27 cellular contexts compared by ENCODE assay signal in genomic region chr17:57536289-57536688, GRCh38.
DNase-seq lines count a peak whose midpoint lies in the region; ATAC-seq and TF ChIP-seq lines count a peak whose summit lies in the region.
"Had no signal": no experiment of that assay in that cellular context is flagged by ENCODE, and none has a peak within 500 bp of the region (broad histone marks: within the 10 kb centered on the region; RNA-seq: fewer than 3 reads in every experiment).

No MANE protein-coding gene starts in this region.

- H3F3A ChIP-seq in neural progenitor cell (ENCODE audit: low read depth), result peaks cover 37% of the 10 kb centered on the region

- H3K9me3 Mint-ChIP-seq in brain (no peaks in the 10 kb centered on the region), neural progenitor cell (no peaks in the 10 kb centered on the region)
- H3K9me3 Mint-ChIP-seq: effector memory CD8-positive, alpha-beta T cell; immature natural killer cell; natural killer cell treated with Interleukin-12 subunit alpha and Interleukin-12 subunit beta and Interleukin-15 and Interleukin-18, amount 100 ng/mL, for 72 hours had no signal

- no peak overlapping the region for H2BK5ac ChIP-seq in IMR-90 (ENCODE audit: low read depth, low read length, poor library complexity, severe bottlenecking)

- no peaks in the 10 kb centered on the region for H3K36me3 Mint-ChIP-seq in brain
- H3K36me3 Mint-ChIP-seq in neural progenitor cell, result peaks cover 28% of the 10 kb centered on the region
- H3K36me3 Mint-ChIP-seq: natural killer cell treated with Interleukin-12 subunit alpha and Interleukin-12 subunit beta and Interleukin-15 and Interleukin-18, amount 100 ng/mL, for 72 hours had no signal

- H3K27me3 ChIP-seq in IMR-90 (ENCODE audit: control insufficient read depth, insufficient read depth, low read length), result no peaks in the 10 kb centered on the region
- H3K27me3 ChIP-seq in neural progenitor cell, result no peaks in the 10 kb centered on the region
- H3K27me3 ChIP-seq: breast epithelium, colonic mucosa, hepatocyte, left lung, Peyer's patch had no signal

- no peak overlapping the region for H3K4me2 ChIP-seq in IMR-90 (ENCODE audit: low read depth, low read length)
- peak overlapping the region; percentile 34 for H3K4me2 ChIP-seq in neural progenitor cell
- H3K4me2 ChIP-seq: hepatocyte had no signal

- no peak for ATAC-seq in IMR-90 (ENCODE audit: low read depth)
- ATAC-seq: effector memory CD8-positive, alpha-beta T cell; esophagus mucosa; left lung; natural killer cell treated with Interleukin-12 subunit alpha and Interleukin-12 subunit beta and Interleukin-15 and Interleukin-18, amount 100 ng/mL, for 72 hours; sciatic nerve; stimulated activated naive CD8-positive, alpha-beta T cell treated with anti-CD3 and anti-CD28 coated beads, Interleukin-15, Interleukin-2, amounts not matched to agents 100 U/mL and 50 U/mL, for 24 hours had no signal

- no CpG with 5 or more reads among the region's 4 CpGs for WGBS in IMR-90 (ENCODE audit: extremely low coverage in 2 of 2, insufficient read length in 1 of 2), 2 experiments

- H3K4me1 Mint-ChIP-seq in brain (peaks cover 69% of the 10 kb centered on the region), neural progenitor cell (peaks cover 82% of the 10 kb centered on the region)

- H3K36me3 ChIP-seq in IMR-90 (ENCODE audit: control insufficient read depth, insufficient read depth, low read length), result no peaks in the 10 kb centered on the region
- H3K36me3 ChIP-seq in neural progenitor cell, result no peaks in the 10 kb centered on the region
- H3K36me3 ChIP-seq: breast epithelium, colonic mucosa, Peyer's patch had no signal

- H3K23ac ChIP-seq in IMR-90 (ENCODE audit: low read depth, low read length), result no peak overlapping the region

- no peak overlapping the region for H2AK9ac ChIP-seq in IMR-90 (replicated peaks; ENCODE audit: low read depth, low read length, poor library complexity)

- TF ChIP-seq POLR2A in IMR-90 (IDR thresholded peaks at IDR 0.05; ENCODE audit: low read depth, low read length), result no peak

- H4K8ac ChIP-seq in IMR-90 (ENCODE audit: low read depth in 2 of 2, low read length in 2 of 2), result no peak overlapping the region; a peak in 1 of 4 replicates

- H3K79me2 ChIP-seq in neural progenitor cell (ENCODE audit: low read depth), result peaks cover 76% of the 10 kb centered on the region

- peak overlapping the region; percentile 8 to 95 (median 89) for H3K27ac Mint-ChIP-seq in brain
- peak overlapping the region; percentile 100 for H3K27ac Mint-ChIP-seq in neural progenitor cell
- H3K27ac Mint-ChIP-seq: effector memory CD8-positive, alpha-beta T cell had no signal

- no peak for TF ChIP-seq RAD21 in IMR-90 (IDR thresholded peaks at IDR 0.05; ENCODE audit: low read length)

- H3K27ac ChIP-seq in C4-2B, result peak overlapping the region; percentile 99
- no peak overlapping the region for H3K27ac ChIP-seq in IMR-90 (ENCODE audit: insufficient read depth, low read length)
- no peak overlapping the region for H3K27ac ChIP-seq in neural progenitor cell
- H3K27ac ChIP-seq: colonic mucosa, left lung had no signal

- POLR2A ChIA-PET in IMR-90 (lab: Charles Lee; ENCODE audit: unreplicated experiment), result no interaction called here

- H3K9me1 ChIP-seq in IMR-90 (ENCODE audit: insufficient read depth, low read length), result peaks cover 15% of the 10 kb centered on the region; the same call in 1 of the 2 replicates

- DNase-seq in IMR-90 (no peak), neural progenitor cell (ENCODE audit: low spot score) (no peak), NCI-H146 (lab: John Stamatoyannopoulos, UW) (no peak), ecto neural progenitor cell (ENCODE audit: low spot score) (no peak), NCI-H146 treated with DMSO at 0.1 percent for 48 hours (lab: John Stamatoyannopoulos, UW; ENCODE audit: unreplicated experiment) (no peak)
- DNase-seq in stimulated activated CD4-positive, alpha-beta T cell treated with anti-CD3 and anti-CD28 coated beads, Interleukin-1b, Interleukin-23, amount 100 ng/mL, for 48 hours, result no peak
- DNase-seq: activated CD4-positive, alpha-beta T cell treated with anti-CD3 and anti-CD28 coated beads for 1 hour; activated gamma-delta T cell; colonic mucosa; effector memory CD8-positive, alpha-beta T cell; foreskin melanocyte; HCEC 1CT; immature natural killer cell; left lung; midbrain; MM.1S; NCI-H1436; NCI-H510A; Peyer's patch; stimulated activated naive CD8-positive, alpha-beta T cell treated with anti-CD3 and anti-CD28 coated beads, Interleukin-15, Interleukin-2, amounts not matched to agents 100 U/mL and 50 U/mL, for 24 hours had no signal

- dilution Hi-C loops in IMR-90 (cut with HindIII; ENCODE audit: low sequenced_read_pairs, unreplicated experiment), result no loop called here

- no peak overlapping the region for H3K56ac ChIP-seq in IMR-90 (ENCODE audit: extremely low read depth, insufficient read depth, low read length)

- H2AFZ ChIP-seq in IMR-90 (replicated peaks; ENCODE audit: low read length, poor library complexity) (no peak overlapping the region), neural progenitor cell (replicated peaks) (no peak overlapping the region)
- H2AFZ ChIP-seq: hepatocyte had no signal

- H3K14ac ChIP-seq in IMR-90 (replicated peaks; ENCODE audit: low read depth, low read length), result no peak overlapping the region

- H3K4me3 ChIP-seq in IMR-90 (ENCODE audit: insufficient read depth, low read depth, low read length) (no peak overlapping the region), neural progenitor cell (no peak overlapping the region)
- H3K4me3 ChIP-seq: breast epithelium, colonic mucosa, hepatocyte, left lung, Peyer's patch had no signal

- H3K4ac ChIP-seq in IMR-90 (ENCODE audit: low read depth, low read length), result peak overlapping the region; percentile 27; the same call in 1 of the 2 replicates

- no peak overlapping the region; the same call in 2 of the 3 replicates for H2BK15ac ChIP-seq in IMR-90 (ENCODE audit: low read depth, low read length)

- no peaks in the 10 kb centered on the region for H4K20me1 ChIP-seq in IMR-90 (ENCODE audit: insufficient read depth, low read length)
- H4K20me1 ChIP-seq in neural progenitor cell (ENCODE audit: low read depth), result peaks cover 33% of the 10 kb centered on the region

- intact Hi-C loops in IMR-90 (cut with micrococcal nuclease), result no loop called here

- no peak overlapping the region for H2BK20ac ChIP-seq in IMR-90 (ENCODE audit: low read depth, low read length)

- 0 out of 4 replicates have a peak, but pooled peaks cover 0 to 5% of the 10 kb centered on the region in 2 experiments for H3K79me1 ChIP-seq in IMR-90 (ENCODE audit: low read depth in 1 of 2, low read length in 2 of 2)

- H2BK120ac ChIP-seq in IMR-90 (ENCODE audit: low read depth, low read length), result no peak overlapping the region

- no peak overlapping the region for H4K5ac ChIP-seq in IMR-90 (ENCODE audit: low read depth, low read length)

- BruUV-seq in IMR-90 (replicated peaks; lab: Mats Ljungman, UMichigan), result no TSS peak

- H4K91ac ChIP-seq in IMR-90 (ENCODE audit: insufficient read depth, low read depth, low read length), result no peak overlapping the region

- no peak overlapping the region for H3K18ac ChIP-seq in IMR-90 (ENCODE audit: low read depth, low read length)

- peaks cover 3% of the 10 kb centered on the region; the same call in 1 of the 2 replicates for H3K4me1 ChIP-seq in IMR-90 (ENCODE audit: control insufficient read depth, insufficient read depth, low read length)
- peaks cover 60% of the 10 kb centered on the region for H3K4me1 ChIP-seq in neural progenitor cell
- H3K4me1 ChIP-seq: colonic mucosa had no signal

- H3K9ac ChIP-seq in IMR-90 (ENCODE audit: low read depth, low read length) (no peak overlapping the region), neural progenitor cell (no peak overlapping the region)

- no peaks in the 10 kb centered on the region for H3K27me3 Mint-ChIP-seq in brain
- H3K27me3 Mint-ChIP-seq in neural progenitor cell (ENCODE audit: insufficient read depth, low read depth), result peaks cover 9% of the 10 kb centered on the region
- H3K27me3 Mint-ChIP-seq: effector memory CD8-positive, alpha-beta T cell; natural killer cell treated with Interleukin-12 subunit alpha and Interleukin-12 subunit beta and Interleukin-15 and Interleukin-18, amount 100 ng/mL, for 72 hours had no signal

- H3K4me3 Mint-ChIP-seq in brain (peak overlapping the region in 1 of 5 experiments; percentile 5), neural progenitor cell (no peak overlapping the region)
- H3K4me3 Mint-ChIP-seq: effector memory CD8-positive, alpha-beta T cell; immature natural killer cell; natural killer cell treated with Interleukin-12 subunit alpha and Interleukin-12 subunit beta and Interleukin-15 and Interleukin-18, amount 100 ng/mL, for 72 hours had no signal

- CTCF ChIA-PET in IMR-90 (lab: Yijun Ruan, JAX), result no interaction called here

- peak overlapping the region; percentile 43; the same call in 1 of the 2 replicates for H2AK5ac ChIP-seq in IMR-90 (ENCODE audit: low read depth, low read length)

- H3K9me3 ChIP-seq in IMR-90 (ENCODE audit: control insufficient read depth, insufficient read depth, low read length) (peaks cover 2% of the 10 kb centered on the region; the same call in 1 of the 2 replicates), neural progenitor cell (ENCODE audit: low read depth) (no peaks in the 10 kb centered on the region)
- H3K9me3 ChIP-seq: breast epithelium, colonic mucosa, left lung, Peyer's patch had no signal

- in situ Hi-C loops in IMR-90 (cut with MboI; ENCODE audit: low sequenced_read_pairs), result no loop called here

- no peak for TF ChIP-seq CTCF in C4-2B (conservative IDR thresholded peaks at IDR 0.05)
- TF ChIP-seq CTCF in IMR-90 (conservative IDR thresholded peaks at IDR 0.05; ENCODE audit: low read depth, low read length), result no peak
- TF ChIP-seq CTCF in brain (conservative IDR thresholded peaks at IDR 0.05), result no peak
- no peak for TF ChIP-seq CTCF in neural progenitor cell (IDR thresholded peaks at IDR 0.05)

TF ChIP-seq in IMR-90, 13 proteins besides CTCF, POLR2A, EP300 and RAD21 (continues in another document):
- TF ChIP-seq BHLHE40 (IDR thresholded peaks at IDR 0.05; ENCODE audit: low read depth, low read length), result no peak
- no peak for TF ChIP-seq MAFK (IDR thresholded peaks at IDR 0.05; ENCODE audit: low read depth, low read length)
- TF ChIP-seq NFE2L2 (IDR thresholded peaks at IDR 0.05; ENCODE audit: low read depth, low read length), result no peak
- no peak for TF ChIP-seq RFX5 (IDR thresholded peaks at IDR 0.05; ENCODE audit: low read depth, low read length)
- TF ChIP-seq RCOR1 (IDR thresholded peaks at IDR 0.05; ENCODE audit: insufficient replicate concordance, low read length), result no peak
- no peak for TF ChIP-seq SMC3 (IDR thresholded peaks at IDR 0.05; ENCODE audit: low read depth, low read length)
- no peak for TF ChIP-seq FOS (IDR thresholded peaks at IDR 0.05; ENCODE audit: low read depth, low read length)
